ENCODE assay signal across 8 cellular contexts in genomic region chr17:64974052-64974749, GRCh38. TPM values are rescaled to one million over a fixed set of nuclear protein-coding genes. Genes with fewer than 3 reads are reported as not detected.
DNase-seq lines count a peak whose midpoint lies in the region; ATAC-seq and TF ChIP-seq lines count a peak whose summit lies in the region.
"Not testable (repeated sequence)": the region's sequence is repeated elsewhere in the genome, so short reads cannot be mapped to it uniquely, and the experiment has no call there.

No MANE protein-coding gene starts in this region.

- 73 to 79% methylated on average over 7 of the region's 7 CpGs for WGBS in tibial nerve, 2 donors

- not testable (repeated sequence) for H3K9me3 ChIP-seq in Karpas-422 (ENCODE audit: low read length); endocrine pancreas (ENCODE audit: control insufficient read depth, low read length); tibial nerve

- TF ChIP-seq CTCF in progenitor cell of endocrine pancreas (IDR thresholded peaks at IDR 0.05; ENCODE audit: unreplicated experiment); tibial nerve (IDR thresholded peaks at IDR 0.05): not testable (repeated sequence)

- not testable (repeated sequence) for H3K27me3 Mint-ChIP-seq in activated naive CD4-positive, alpha-beta T cell treated with anti-CD3 and anti-CD28 coated beads, Interleukin-2, amount 50 U/mL, for 24 hours; progenitor cell of endocrine pancreas

- H3K4me1 ChIP-seq in Karpas-422 (ENCODE audit: low read length) (peaks cover 75% of the 10 kb centered on the region), tibial nerve (peaks cover 0 to 23% (median 14%) of the 10 kb centered on the region in 4 donors)
- H3K4me1 ChIP-seq in endocrine pancreas (ENCODE audit: control insufficient read depth, insufficient read depth, low read length) = not testable (repeated sequence)

- peak overlapping the region; percentile 77 for H3K4me3 ChIP-seq in Karpas-422 (ENCODE audit: low read length)
- H3K4me3 ChIP-seq in endocrine pancreas (ENCODE audit: control insufficient read depth, insufficient read depth, low read length) = peak overlapping the region; percentile 22
- peak overlapping the region in 1 of 4 donors; percentile 65 for H3K4me3 ChIP-seq in tibial nerve

- H3K79me2 ChIP-seq in Karpas-422 (ENCODE audit: low read length) = not testable (repeated sequence)

- peak overlapping the region; percentile 97 for H3K27ac Mint-ChIP-seq in activated naive CD4-positive, alpha-beta T cell treated with anti-CD3 and anti-CD28 coated beads, Interleukin-2, amount 50 U/mL, for 24 hours
- H3K27ac Mint-ChIP-seq in progenitor cell of endocrine pancreas = not testable (repeated sequence)

- H3K9me2 ChIP-seq in Karpas-422 (replicated peaks; ENCODE audit: insufficient read depth, low read length) = not testable (repeated sequence)

- H3K27me3 ChIP-seq in Karpas-422 (ENCODE audit: low read length); endocrine pancreas (ENCODE audit: control insufficient read depth, insufficient read depth, low read length); layer of hippocampus (ENCODE audit: control insufficient read depth, insufficient read depth, low read length); tibial nerve: not testable (repeated sequence)

- not testable (repeated sequence) for ATAC-seq in SK-N-SH treated with all-trans-retinoic acid at 6 μM for 48 hours

- H3K4me2 ChIP-seq in Karpas-422 (ENCODE audit: low read depth, low read length, poor library complexity, severe bottlenecking) = peak overlapping the region; percentile 92

- H3K36me3 Mint-ChIP-seq in activated naive CD4-positive, alpha-beta T cell treated with anti-CD3 and anti-CD28 coated beads, Interleukin-2, amount 50 U/mL, for 24 hours; progenitor cell of endocrine pancreas (ENCODE audit: insufficient read depth): not testable (repeated sequence)

- peak overlapping the region; percentile 94 for H3K9ac ChIP-seq in Karpas-422 (ENCODE audit: low read length)
- H3K9ac ChIP-seq in endocrine pancreas (ENCODE audit: control insufficient read depth, insufficient read depth, low read length) = not testable (repeated sequence)

- H3K36me3 ChIP-seq in Karpas-422 (ENCODE audit: insufficient read depth, low read length) (peaks cover 11% of the 10 kb centered on the region), tibial nerve (peaks cover 0 to 34% (median 3%) of the 10 kb centered on the region in 3 donors)
- not testable (repeated sequence) for H3K36me3 ChIP-seq in endocrine pancreas (ENCODE audit: control insufficient read depth, insufficient read depth, low read length)

- TF ChIP-seq EP300 in tibial nerve (IDR thresholded peaks at IDR 0.05) = peak; percentile 39 to 57

- TF ChIP-seq POLR2A in tibial nerve (IDR thresholded peaks at IDR 0.05) = not testable (repeated sequence)

- DNase-seq in EL = peak; percentile 57
- peak; percentile 69 for DNase-seq in Karpas-422
- not testable (repeated sequence) for DNase-seq in progenitor cell of endocrine pancreas (ENCODE audit: low spot score, unreplicated experiment); tibial nerve (ENCODE audit: low spot score in 2 of 2)

- peak overlapping the region; percentile 88 for H3K4me3 Mint-ChIP-seq in activated naive CD4-positive, alpha-beta T cell treated with anti-CD3 and anti-CD28 coated beads, Interleukin-2, amount 50 U/mL, for 24 hours
- H3K4me3 Mint-ChIP-seq in progenitor cell of endocrine pancreas (ENCODE audit: low read depth) = peak overlapping the region; percentile 92

- peak overlapping the region; percentile 100 for H3K27ac ChIP-seq in Karpas-422 (ENCODE audit: low read length)
- peak overlapping the region; percentile 96 for H3K27ac ChIP-seq in layer of hippocampus (ENCODE audit: low read depth, low read length)
- peak overlapping the region; percentile 91 to 99 (median 96) for H3K27ac ChIP-seq in tibial nerve

- peaks cover 72% of the 10 kb centered on the region for H3K4me1 Mint-ChIP-seq in activated naive CD4-positive, alpha-beta T cell treated with anti-CD3 and anti-CD28 coated beads, Interleukin-2, amount 50 U/mL, for 24 hours
- H3K4me1 Mint-ChIP-seq in progenitor cell of endocrine pancreas (ENCODE audit: low read depth) = not testable (repeated sequence)

- not testable (repeated sequence) for H4K20me1 ChIP-seq in Karpas-422 (ENCODE audit: insufficient read depth, low read depth, low read length)

- not testable (repeated sequence) for H2AFZ ChIP-seq in Karpas-422 (ENCODE audit: low read length)

- H3K9me3 Mint-ChIP-seq in activated naive CD4-positive, alpha-beta T cell treated with anti-CD3 and anti-CD28 coated beads, Interleukin-2, amount 50 U/mL, for 24 hours; progenitor cell of endocrine pancreas (ENCODE audit: low read depth): not testable (repeated sequence)

TF ChIP-seq in SK-N-SH treated with all-trans-retinoic acid at 6 μM for 48 hours, 23 proteins besides CTCF, POLR2A, EP300 and RAD21:
- TF ChIP-seq ZC3H10 (CRISPR knock-in tag; IDR thresholded peaks at IDR 0.05) (peak; percentile 24; the same call in 1 of the 2 replicates), ISL1 (CRISPR knock-in tag; IDR thresholded peaks at IDR 0.05) (peak; percentile 43)
TF ChIP-seq in SK-N-SH treated with all-trans-retinoic acid at 6 μM for 48 hours: peak in this region for 2; not testable (repeated sequence) for 21.

RNA-seq across cellular contexts. Expression of gene LRRC37A3, which starts 54.9 kb away (rescaled TPM):
- 7.0 and 10.1 TPM in 2 replicates for total RNA-seq in Karpas-422 (2014; rRNA removed; shearing (Covaris generic); ENCODE audit: low replicate concordance)
- 27.5 and 40.6 TPM in 2 replicates for total RNA-seq in progenitor cell of endocrine pancreas
- 10 to 100 TPM in 2 of 4 donors, 1 to 10 TPM in 2; 7.0 to 20.5 (median 10.4) TPM for total RNA-seq in tibial nerve
